ENCODE assay signal across 1 cellular context in genomic region chr12:120086801-120087621, GRCh38.
TF ChIP-seq lines count a peak whose summit lies in the region.

No MANE protein-coding gene starts in this region.

TF ChIP-seq in HepG2, 621 proteins besides CTCF, POLR2A, EP300 and RAD21 (continued from another document and continues in another):
- TF ChIP-seq HNF4A (CRISPR knock-in tag; IDR thresholded peaks at IDR 0.05) (peak; percentile 44; the same call in 1 of the 2 replicates), ZNF512B (CRISPR knock-in tag; IDR thresholded peaks at IDR 0.05; ENCODE audit: borderline replicate concordance) (no peak), MED13 (CRISPR knock-in tag; IDR thresholded peaks at IDR 0.05) (no peak), TIGD3 (CRISPR knock-in tag; IDR thresholded peaks at IDR 0.05; ENCODE audit: borderline replicate concordance) (no peak), ZC3H4 (CRISPR knock-in tag; IDR thresholded peaks at IDR 0.05; ENCODE audit: borderline replicate concordance) (no peak), ZNF574 (CRISPR knock-in tag; IDR thresholded peaks at IDR 0.05) (peak; percentile 90), ZNF142 (CRISPR knock-in tag; IDR thresholded peaks at IDR 0.05) (no peak; the same call in 1 of the 2 replicates), SALL2 (CRISPR knock-in tag; IDR thresholded peaks at IDR 0.05) (peak; percentile 80; the same call in 1 of the 2 replicates), ZBTB20 (CRISPR knock-in tag; IDR thresholded peaks at IDR 0.05; ENCODE audit: borderline replicate concordance, low read depth) (no peak), RBFOX2 (IDR thresholded peaks at IDR 0.05; ENCODE audit: low read depth, low read length) (peak; percentile 73), ZSCAN22 (CRISPR knock-in tag; IDR thresholded peaks at IDR 0.05) (no peak), RXRA (CRISPR knock-in tag; IDR thresholded peaks at IDR 0.05) (peak; percentile 83), FOXK1 (CRISPR knock-in tag; IDR thresholded peaks at IDR 0.05; ENCODE audit: borderline replicate concordance, low read depth) (peak; percentile 74; the same call in 1 of the 2 replicates), NKX3-1 (CRISPR knock-in tag; IDR thresholded peaks at IDR 0.05) (no peak), PCBP1 (IDR thresholded peaks at IDR 0.05; ENCODE audit: borderline replicate concordance, low read depth, low read length) (0 out of 2 replicates have a peak, but pooled peaks have one; percentile 81), MEF2D (CRISPR knock-in tag; IDR thresholded peaks at IDR 0.05) (peak; percentile 86), TGIF2 (CRISPR knock-in tag; IDR thresholded peaks at IDR 0.05) (peak; percentile 92), ZNF276 (CRISPR knock-in tag; IDR thresholded peaks at IDR 0.05; ENCODE audit: low read depth) (no peak; the same call in 1 of the 2 replicates), ISX (CRISPR knock-in tag; conservative IDR thresholded peaks at IDR 0.05) (no peak)
- TF ChIP-seq, protein P1, sequence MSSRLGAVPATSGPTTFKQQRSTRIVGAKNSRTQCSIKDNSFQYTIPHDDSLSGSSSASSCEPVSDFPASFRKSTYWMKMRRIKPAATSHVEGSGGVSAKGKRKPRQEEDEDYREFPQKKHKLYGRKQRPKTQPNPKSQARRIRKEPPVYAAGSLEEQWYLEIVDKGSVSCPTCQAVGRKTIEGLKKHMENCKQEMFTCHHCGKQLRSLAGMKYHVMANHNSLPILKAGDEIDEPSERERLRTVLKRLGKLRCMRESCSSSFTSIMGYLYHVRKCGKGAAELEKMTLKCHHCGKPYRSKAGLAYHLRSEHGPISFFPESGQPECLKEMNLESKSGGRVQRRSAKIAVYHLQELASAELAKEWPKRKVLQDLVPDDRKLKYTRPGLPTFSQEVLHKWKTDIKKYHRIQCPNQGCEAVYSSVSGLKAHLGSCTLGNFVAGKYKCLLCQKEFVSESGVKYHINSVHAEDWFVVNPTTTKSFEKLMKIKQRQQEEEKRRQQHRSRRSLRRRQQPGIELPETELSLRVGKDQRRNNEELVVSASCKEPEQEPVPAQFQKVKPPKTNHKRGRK (CRISPR knock-in tag; IDR thresholded peaks at IDR 0.05), result 0 out of 2 replicates have a peak, but pooled peaks have one; percentile 81
- TF ChIP-seq, protein P2, sequence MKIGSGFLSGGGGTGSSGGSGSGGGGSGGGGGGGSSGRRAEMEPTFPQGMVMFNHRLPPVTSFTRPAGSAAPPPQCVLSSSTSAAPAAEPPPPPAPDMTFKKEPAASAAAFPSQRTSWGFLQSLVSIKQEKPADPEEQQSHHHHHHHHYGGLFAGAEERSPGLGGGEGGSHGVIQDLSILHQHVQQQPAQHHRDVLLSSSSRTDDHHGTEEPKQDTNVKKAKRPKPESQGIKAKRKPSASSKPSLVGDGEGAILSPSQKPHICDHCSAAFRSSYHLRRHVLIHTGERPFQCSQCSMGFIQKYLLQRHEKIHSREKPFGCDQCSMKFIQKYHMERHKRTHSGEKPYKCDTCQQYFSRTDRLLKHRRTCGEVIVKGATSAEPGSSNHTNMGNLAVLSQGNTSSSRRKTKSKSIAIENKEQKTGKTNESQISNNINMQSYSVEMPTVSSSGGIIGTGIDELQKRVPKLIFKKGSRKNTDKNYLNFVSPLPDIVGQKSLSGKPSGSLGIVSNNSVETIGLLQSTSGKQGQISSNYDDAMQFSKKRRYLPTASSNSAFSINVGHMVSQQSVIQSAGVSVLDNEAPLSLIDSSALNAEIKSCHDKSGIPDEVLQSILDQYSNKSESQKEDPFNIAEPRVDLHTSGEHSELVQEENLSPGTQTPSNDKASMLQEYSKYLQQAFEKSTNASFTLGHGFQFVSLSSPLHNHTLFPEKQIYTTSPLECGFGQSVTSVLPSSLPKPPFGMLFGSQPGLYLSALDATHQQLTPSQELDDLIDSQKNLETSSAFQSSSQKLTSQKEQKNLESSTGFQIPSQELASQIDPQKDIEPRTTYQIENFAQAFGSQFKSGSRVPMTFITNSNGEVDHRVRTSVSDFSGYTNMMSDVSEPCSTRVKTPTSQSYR (CRISPR knock-in tag; IDR thresholded peaks at IDR 0.05; ENCODE audit: borderline replicate concordance), result peak; percentile 54; the same call in 1 of the 2 replicates
- TF ChIP-seq, protein P3, sequence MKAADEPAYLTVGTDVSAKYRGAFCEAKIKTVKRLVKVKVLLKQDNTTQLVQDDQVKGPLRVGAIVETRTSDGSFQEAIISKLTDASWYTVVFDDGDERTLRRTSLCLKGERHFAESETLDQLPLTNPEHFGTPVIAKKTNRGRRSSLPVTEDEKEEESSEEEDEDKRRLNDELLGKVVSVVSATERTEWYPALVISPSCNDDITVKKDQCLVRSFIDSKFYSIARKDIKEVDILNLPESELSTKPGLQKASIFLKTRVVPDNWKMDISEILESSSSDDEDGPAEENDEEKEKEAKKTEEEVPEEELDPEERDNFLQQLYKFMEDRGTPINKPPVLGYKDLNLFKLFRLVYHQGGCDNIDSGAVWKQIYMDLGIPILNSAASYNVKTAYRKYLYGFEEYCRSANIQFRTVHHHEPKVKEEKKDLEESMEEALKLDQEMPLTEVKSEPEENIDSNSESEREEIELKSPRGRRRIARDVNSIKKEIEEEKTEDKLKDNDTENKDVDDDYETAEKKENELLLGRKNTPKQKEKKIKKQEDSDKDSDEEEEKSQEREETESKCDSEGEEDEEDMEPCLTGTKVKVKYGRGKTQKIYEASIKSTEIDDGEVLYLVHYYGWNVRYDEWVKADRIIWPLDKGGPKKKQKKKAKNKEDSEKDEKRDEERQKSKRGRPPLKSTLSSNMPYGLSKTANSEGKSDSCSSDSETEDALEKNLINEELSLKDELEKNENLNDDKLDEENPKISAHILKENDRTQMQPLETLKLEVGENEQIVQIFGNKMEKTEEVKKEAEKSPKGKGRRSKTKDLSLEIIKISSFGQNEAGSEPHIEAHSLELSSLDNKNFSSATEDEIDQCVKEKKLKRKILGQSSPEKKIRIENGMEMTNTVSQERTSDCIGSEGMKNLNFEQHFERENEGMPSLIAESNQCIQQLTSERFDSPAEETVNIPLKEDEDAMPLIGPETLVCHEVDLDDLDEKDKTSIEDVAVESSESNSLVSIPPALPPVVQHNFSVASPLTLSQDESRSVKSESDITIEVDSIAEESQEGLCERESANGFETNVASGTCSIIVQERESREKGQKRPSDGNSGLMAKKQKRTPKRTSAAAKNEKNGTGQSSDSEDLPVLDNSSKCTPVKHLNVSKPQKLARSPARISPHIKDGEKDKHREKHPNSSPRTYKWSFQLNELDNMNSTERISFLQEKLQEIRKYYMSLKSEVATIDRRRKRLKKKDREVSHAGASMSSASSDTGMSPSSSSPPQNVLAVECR (CRISPR knock-in tag; IDR thresholded peaks at IDR 0.05; ENCODE audit: borderline replicate concordance), result peak; percentile 98
